8 cellular contexts compared by ENCODE assay signal in the genomic region with DNA sequence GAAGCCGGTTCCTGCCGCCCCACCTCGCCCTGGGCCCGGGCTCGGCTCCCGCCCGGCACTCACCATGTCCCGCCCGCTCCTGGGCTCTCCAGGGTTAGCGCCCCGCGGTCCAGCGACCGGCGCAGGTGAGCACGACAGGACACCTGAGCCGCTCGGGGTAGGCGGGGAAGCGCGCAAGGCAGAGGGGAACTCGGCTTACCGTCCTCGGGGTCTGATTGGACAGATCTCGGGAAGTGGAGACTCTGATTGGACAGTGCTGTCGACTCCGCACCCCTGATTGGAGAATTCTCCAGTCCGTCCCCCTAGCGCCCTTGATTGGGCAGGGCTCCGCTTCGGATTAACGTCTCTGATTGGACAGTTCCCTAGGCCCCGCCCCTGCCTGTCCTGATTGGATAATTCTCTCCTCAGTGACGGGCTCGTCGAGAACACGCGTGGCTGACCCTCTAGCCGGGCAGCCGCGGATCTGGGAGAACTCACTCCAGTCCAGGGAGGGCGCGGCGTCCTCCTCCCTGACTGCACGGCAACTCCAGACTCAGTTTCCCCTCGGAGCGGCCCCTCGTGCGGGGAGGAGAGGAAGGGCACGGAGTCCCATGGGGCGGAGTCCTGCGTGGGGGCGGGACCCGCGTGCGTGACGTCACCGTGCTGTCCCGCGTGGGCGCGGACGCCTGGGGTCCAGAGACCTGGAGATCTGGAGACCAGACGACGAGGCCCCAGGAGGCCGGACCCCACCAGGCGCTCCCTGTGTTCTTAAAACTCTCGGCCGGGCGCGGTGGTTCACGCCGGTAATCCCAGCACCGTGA. TPM values are rescaled to one million over a fixed set of nuclear protein-coding genes. Genes with fewer than 3 reads are reported as not detected.
DNase-seq lines count a peak whose midpoint lies in the region; TF ChIP-seq lines count a peak whose summit lies in the region.

TSS of gene ZNF77 (minus strand) at position 197 of the 800 bp plus-strand sequence. CDS start at position 66, 131 bp downstream.

- DNase-seq in GF-D8 (lab: John Stamatoyannopoulos, UW) (peak; percentile 93), MV-4-11 (lab: John Stamatoyannopoulos, UW) (peak; percentile 100), SK-MEL-5 (ENCODE audit: low read depth, low spot score) (peak; percentile 98), germinal center (ENCODE audit: low spot score) (peak; percentile 100), substantia nigra (lab: John Stamatoyannopoulos, UW) (peak; percentile 85 to 99 (median 96))
- peak; percentile 99 for DNase-seq in activated naive CD4-positive, alpha-beta T cell treated with anti-CD3 and anti-CD28 coated beads, Interleukin-2, amount 50 U/mL, for 16 hours

- H3K4me3 ChIP-seq in HEK293 (ENCODE audit: low read depth, low read length) (peak within 1 kb of the TSS; percentile 92), neutrophil (ENCODE audit: low read depth in 1 of 2, low read length in 1 of 2) (peak within 1 kb of the TSS; percentile 73 to 88)

- peaks cover 4% of the 10 kb centered on the region; the same call in 1 of the 2 replicates for H3K4me1 ChIP-seq in HEK293 (ENCODE audit: control insufficient read depth, insufficient read depth, low read length)
- peaks cover 33% of the 10 kb centered on the region in 2 experiments for H3K4me1 ChIP-seq in neutrophil (ENCODE audit: control insufficient read depth in 1 of 2, insufficient read depth in 1 of 2, low read depth in 1 of 2, low read length in 1 of 2)

- peak within 1 kb of the TSS; percentile 55; the same call in 1 of the 2 replicates for H3K27ac ChIP-seq in HEK293 (ENCODE audit: extremely low read depth, low read depth, low read length)
- peak within 1 kb of the TSS; percentile 66 for H3K27ac ChIP-seq in neutrophil
- H3K27ac ChIP-seq in substantia nigra (ENCODE audit: low read depth, low read length, poor library complexity, severe bottlenecking), result peak within 1 kb of the TSS; percentile 89

- H3K9me3 ChIP-seq in HEK293 (ENCODE audit: control insufficient read depth, insufficient read depth, low read depth, low read length) (no peaks in the 10 kb centered on the region), neutrophil (peaks cover 5% of the 10 kb centered on the region)

- no peaks in the 10 kb centered on the region for H3K27me3 ChIP-seq in neutrophil

- H3K36me3 ChIP-seq in HEK293 (ENCODE audit: control insufficient read depth in 2 of 2, insufficient read depth in 1 of 2, low read length in 2 of 2) (peaks cover 0 to 3% of the 10 kb centered on the region in 2 experiments; a peak in 1 of 3 replicates), neutrophil (no peaks in the 10 kb centered on the region)

- CTCF ChIA-PET in HEK293 (lab: Yijun Ruan, JAX), result interaction anchor here (0.5 to 1.9 kb wide), 4 partner anchors 17 to 528 kb away, joined by 3 to 7 read pairs (median 4); no protein-coding TSS in a partner anchor

- TF ChIP-seq CTCF in HEK293 (tag by site-specific recombination; IDR thresholded peaks at IDR 0.05) (no peak), neutrophil (IDR thresholded peaks at IDR 0.05) (peak; percentile 22)

- POLR2A ChIA-PET in HEK293 (lab: Yijun Ruan, JAX), result interaction anchor here (0.9 to 1.9 kb wide), 2 partner anchors 11 to 21 kb away, joined by 3 to 5 read pairs; no protein-coding TSS in a partner anchor

- in situ Hi-C loops in SK-MEL-5 (cut with HindIII; ENCODE audit: low pct_unique_long_range_greater_than_20kb, low sequenced_read_pairs), result no loop called here

TF ChIP-seq in HEK293, 187 proteins besides CTCF, POLR2A, EP300 and RAD21 (continues in another document):
- TF ChIP-seq ZNF140 (tag by site-specific recombination; IDR thresholded peaks at IDR 0.05) (no peak), ZNF311 (tag by site-specific recombination; IDR thresholded peaks at IDR 0.05; ENCODE audit: borderline replicate concordance) (no peak), MEIS1 (CRISPR knock-in tag; IDR thresholded peaks at IDR 0.05; ENCODE audit: borderline replicate concordance) (no peak), INSM2 (tag by site-specific recombination; IDR thresholded peaks at IDR 0.05) (peak; percentile 66), HOXD13 (CRISPR knock-in tag; IDR thresholded peaks at IDR 0.05; ENCODE audit: borderline replicate concordance) (no peak), SP7 (tag by site-specific recombination; IDR thresholded peaks at IDR 0.05) (peak; percentile 84), SCRT1 (tag by site-specific recombination; IDR thresholded peaks at IDR 0.05; ENCODE audit: borderline replicate concordance) (no peak), ZNF341 (tag by site-specific recombination; IDR thresholded peaks at IDR 0.05; ENCODE audit: low read depth) (peak; percentile 39; the same call in 1 of the 2 replicates), ZNF585B (tag by site-specific recombination; IDR thresholded peaks at IDR 0.05) (no peak), GLI4 (tag by site-specific recombination; IDR thresholded peaks at IDR 0.05) (0 out of 2 replicates have a peak, but pooled peaks have one; percentile 57), ZFP69B (tag by site-specific recombination; IDR thresholded peaks at IDR 0.05) (peak; percentile 85)
- TF ChIP-seq, protein P1, sequence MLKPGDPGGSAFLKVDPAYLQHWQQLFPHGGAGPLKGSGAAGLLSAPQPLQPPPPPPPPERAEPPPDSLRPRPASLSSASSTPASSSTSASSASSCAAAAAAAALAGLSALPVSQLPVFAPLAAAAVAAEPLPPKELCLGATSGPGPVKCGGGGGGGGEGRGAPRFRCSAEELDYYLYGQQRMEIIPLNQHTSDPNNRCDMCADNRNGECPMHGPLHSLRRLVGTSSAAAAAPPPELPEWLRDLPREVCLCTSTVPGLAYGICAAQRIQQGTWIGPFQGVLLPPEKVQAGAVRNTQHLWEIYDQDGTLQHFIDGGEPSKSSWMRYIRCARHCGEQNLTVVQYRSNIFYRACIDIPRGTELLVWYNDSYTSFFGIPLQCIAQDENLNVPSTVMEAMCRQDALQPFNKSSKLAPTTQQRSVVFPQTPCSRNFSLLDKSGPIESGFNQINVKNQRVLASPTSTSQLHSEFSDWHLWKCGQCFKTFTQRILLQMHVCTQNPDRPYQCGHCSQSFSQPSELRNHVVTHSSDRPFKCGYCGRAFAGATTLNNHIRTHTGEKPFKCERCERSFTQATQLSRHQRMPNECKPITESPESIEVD (tag by site-specific recombination; IDR thresholded peaks at IDR 0.05), result no peak
- TF ChIP-seq, protein P2, sequence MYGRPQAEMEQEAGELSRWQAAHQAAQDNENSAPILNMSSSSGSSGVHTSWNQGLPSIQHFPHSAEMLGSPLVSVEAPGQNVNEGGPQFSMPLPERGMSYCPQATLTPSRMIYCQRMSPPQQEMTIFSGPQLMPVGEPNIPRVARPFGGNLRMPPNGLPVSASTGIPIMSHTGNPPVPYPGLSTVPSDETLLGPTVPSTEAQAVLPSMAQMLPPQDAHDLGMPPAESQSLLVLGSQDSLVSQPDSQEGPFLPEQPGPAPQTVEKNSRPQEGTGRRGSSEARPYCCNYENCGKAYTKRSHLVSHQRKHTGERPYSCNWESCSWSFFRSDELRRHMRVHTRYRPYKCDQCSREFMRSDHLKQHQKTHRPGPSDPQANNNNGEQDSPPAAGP (tag by site-specific recombination; IDR thresholded peaks at IDR 0.05), result peak; percentile 88
- TF ChIP-seq, protein P3, sequence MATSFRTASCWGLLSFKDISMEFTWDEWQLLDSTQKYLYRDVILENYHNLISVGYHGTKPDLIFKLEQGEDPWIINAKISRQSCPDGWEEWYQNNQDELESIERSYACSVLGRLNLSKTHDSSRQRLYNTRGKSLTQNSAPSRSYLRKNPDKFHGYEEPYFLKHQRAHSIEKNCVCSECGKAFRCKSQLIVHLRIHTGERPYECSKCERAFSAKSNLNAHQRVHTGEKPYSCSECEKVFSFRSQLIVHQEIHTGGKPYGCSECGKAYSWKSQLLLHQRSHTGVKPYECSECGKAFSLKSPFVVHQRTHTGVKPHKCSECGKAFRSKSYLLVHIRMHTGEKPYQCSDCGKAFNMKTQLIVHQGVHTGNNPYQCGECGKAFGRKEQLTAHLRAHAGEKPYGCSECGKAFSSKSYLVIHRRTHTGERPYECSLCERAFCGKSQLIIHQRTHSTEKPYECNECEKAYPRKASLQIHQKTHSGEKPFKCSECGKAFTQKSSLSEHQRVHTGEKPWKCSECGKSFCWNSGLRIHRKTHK (tag by site-specific recombination; IDR thresholded peaks at IDR 0.05), result no peak

RNA-seq across cellular contexts. Expression of gene ZNF77, which starts in this region (rescaled TPM):
- 2.3 and 3.5 TPM in 2 replicates for total RNA-seq in SK-MEL-5 (2014; rRNA removed; shearing (Covaris generic))
- polyA plus RNA-seq in SK-MEL-5 (2015; cell fraction: cytosol; rRNA removed), result 1.7 and 1.8 TPM in 2 replicates
- polyA plus RNA-seq in SK-MEL-5 (2015; cell fraction: nucleus; rRNA removed), result 2.7 and 4.1 TPM in 2 replicates

Comparison
In these comparisons a context has a peak if more than half of its experiments do, and no peak if none do; other contexts are left out.
1. Peak in every context shown above with its lines: DNase-seq, H3K4me3 ChIP-seq and H3K27ac ChIP-seq.